In genomic region chr3:187291512-187292132, GRCh38 we compare ENCODE assay signal across 10 cellular contexts. TPM values are rescaled to one million over a fixed set of nuclear protein-coding genes. Genes with fewer than 3 reads are reported as not detected.
DNase-seq lines count a peak whose midpoint lies in the region; ATAC-seq and TF ChIP-seq lines count a peak whose summit lies in the region.
"Had no signal": no experiment of that assay in that cellular context is flagged by ENCODE, and none has a peak within 500 bp of the region (broad histone marks: within the 10 kb centered on the region; RNA-seq: fewer than 3 reads in every experiment).

TSS of gene MASP1 (minus strand) at chr3:187291737. CDS start at chr3:187291632, 105 bp downstream.

- peak within 1 kb of the TSS; percentile 41 for H3K4me3 ChIP-seq in osteoblast (ENCODE audit: insufficient read depth, low read length)
- H3K4me3 ChIP-seq in lower leg skin (ENCODE audit: low read depth, poor library complexity, severe bottlenecking) = no peak within 1 kb of the TSS

- intact Hi-C loops in left ventricle myocardium superior (cut with micrococcal nuclease) = loop anchor here (10.0 kb wide), 1 partner anchor 77 kb away; no protein-coding TSS in a partner anchor
- intact Hi-C loops in lower leg skin (cut with DNase I; ENCODE audit: low total_unique reads) = no loop called here

- H3K27ac ChIP-seq in osteoblast (ENCODE audit: low read depth, low read length) = peak within 1 kb of the TSS; percentile 26

- peak; percentile 38 for DNase-seq in AG08395 (ENCODE audit: low spot score)
- peak; percentile 54 for DNase-seq in amniotic epithelial cell (ENCODE audit: low read depth)
- peak; percentile 62 for DNase-seq in left ventricle myocardium superior
- no peak for DNase-seq in osteoblast (ENCODE audit: insufficient read length, low spot score, missing footprints)
- DNase-seq in NCI-H226 = no peak
- no peak for DNase-seq in lower leg skin (ENCODE audit: low spot score in 2 of 2)
- DNase-seq in SKM-1 (lab: John Stamatoyannopoulos, UW; ENCODE audit: unreplicated experiment) = no peak
- DNase-seq: activated CD8-positive, alpha-beta memory T cell treated with anti-CD3 and anti-CD28 coated beads for 24 hours; NCI-H748 treated with DMSO at 0.1 percent for 48 hours had no signal

- WGBS in lower leg skin, 2 donors = 17 to 36% methylated on average over 10 of the region's 10 CpGs

- H3K36me3 ChIP-seq in osteoblast (ENCODE audit: insufficient read depth, low read length) = no peaks in the 10 kb centered on the region

- peak within 1 kb of the TSS; percentile 83 for H2AFZ ChIP-seq in osteoblast (ENCODE audit: low read length)

- TF ChIP-seq POLR2A in lower leg skin (IDR thresholded peaks at IDR 0.05) = no peak

- no peak for TF ChIP-seq CTCF in osteoblast (IDR thresholded peaks at IDR 0.05; ENCODE audit: extremely low read depth, low read depth, low read length)
- TF ChIP-seq CTCF in lower leg skin (IDR thresholded peaks at IDR 0.05) = no peak

- H3K4me2 ChIP-seq in osteoblast (ENCODE audit: insufficient read depth, low read length) = peak within 1 kb of the TSS; percentile 72

- no peaks in the 10 kb centered on the region for H3K79me2 ChIP-seq in osteoblast (ENCODE audit: insufficient read depth, low read length)

- peaks cover 16% of the 10 kb centered on the region for H3K4me1 ChIP-seq in osteoblast (ENCODE audit: insufficient read depth, low read length)

- no peaks in the 10 kb centered on the region for H3K9me3 ChIP-seq in osteoblast (ENCODE audit: low read depth, low read length)

- ATAC-seq in left ventricle myocardium superior (peak; percentile 84), GM21786 (IDR thresholded peaks at IDR 0.05; ENCODE audit: unreplicated experiment) (no peak)

- no peaks in the 10 kb centered on the region for H4K20me1 ChIP-seq in osteoblast (ENCODE audit: insufficient read depth, low read length)

- H3K27me3 ChIP-seq in osteoblast (ENCODE audit: insufficient read depth, low read length) = no peaks in the 10 kb centered on the region

RNA-seq across cellular contexts. Expression of gene MASP1, which starts in this region (rescaled TPM):
- 51.9 TPM for total RNA-seq in left ventricle myocardium superior
- total RNA-seq in osteoblast = 1.2 and 1.4 TPM in 2 replicates
- 10 to 100 TPM in 1 of 4 donors, 1 to 10 TPM in 3; 1.6 to 16.7 (median 2.4) TPM for total RNA-seq in lower leg skin

Comparison
In these comparisons a context has a peak if more than half of its experiments do, and no peak if none do; other contexts are left out.
1. DNase-seq: peak in AG08395 (single experiment), amniotic epithelial cell (single experiment) and left ventricle myocardium superior (single experiment); none in osteoblast (single experiment), NCI-H226 (single experiment), lower leg skin (0 of 2) and SKM-1 (single experiment).